In the genomic region with DNA sequence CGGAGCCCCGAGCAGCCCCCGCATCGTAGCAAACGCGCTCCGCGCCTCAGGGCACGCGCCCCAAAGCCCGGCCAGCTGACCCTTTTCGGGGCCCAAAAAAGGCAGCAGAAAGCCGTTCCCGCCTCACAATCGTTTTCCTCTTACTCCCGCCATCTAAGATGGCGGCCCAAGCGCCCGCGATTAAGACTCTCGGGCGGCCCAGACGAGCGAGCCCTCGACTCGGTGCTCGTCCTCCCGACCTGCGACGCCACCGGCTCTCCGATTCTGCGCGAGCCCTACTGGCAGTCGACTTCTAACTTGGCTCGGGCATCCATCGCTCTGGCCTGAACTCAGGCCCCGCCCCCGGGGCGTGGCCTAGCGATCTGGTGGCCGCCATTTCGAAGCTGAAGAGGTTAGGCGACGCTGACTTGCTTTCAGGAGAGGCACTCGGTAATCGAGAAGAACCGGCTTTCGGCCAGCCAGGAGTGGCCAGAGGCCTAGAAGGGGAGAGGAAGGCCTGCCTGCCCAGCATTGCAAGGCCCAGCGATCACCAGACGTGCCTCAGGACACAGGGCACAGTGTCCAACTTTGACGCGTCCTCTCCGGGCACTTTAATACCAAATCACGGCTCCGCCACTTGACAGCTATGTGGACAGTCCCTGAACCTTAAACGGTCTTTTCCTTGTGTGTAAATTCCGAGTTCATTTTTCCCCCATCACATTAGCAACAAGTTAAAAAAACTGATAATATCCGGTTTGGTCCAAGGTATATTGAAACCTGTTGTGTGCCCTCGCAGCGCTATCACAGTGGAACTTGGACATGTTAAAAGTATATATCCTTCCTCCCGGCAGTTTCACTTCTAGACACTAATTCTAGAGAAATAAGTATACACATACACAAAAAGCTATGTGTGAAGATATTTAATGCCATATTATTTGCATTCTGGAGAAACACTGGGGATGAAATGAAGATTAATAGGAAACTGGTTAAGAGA, we compare ENCODE assay signal across 8 cellular contexts. TPM values are rescaled to one million over a fixed set of nuclear protein-coding genes. Genes with fewer than 3 reads are reported as not detected.
DNase-seq lines count a peak whose midpoint lies in the region; ATAC-seq lines count a peak whose summit lies in the region.

TSS of gene RAF1 (minus strand) at position 182 of the 973 bp plus-strand sequence. CDS start 45,396 bp downstream, outside the sequence.

- H3K9me3 Mint-ChIP-seq in CD8-positive, alpha-beta memory T cell: no peaks in the 10 kb centered on the region

- H3K27ac ChIP-seq in CD8-positive, alpha-beta memory T cell (ENCODE audit: low read depth, low read length): peak within 1 kb of the TSS; percentile 96

- POLR2A ChIA-PET in CD8-positive, alpha-beta memory T cell (lab: Charles Lee): interaction anchor here (0.6 to 2.4 kb wide), 11 partner anchors 8 to 1987 kb away, joined by 3 to 8 read pairs (median 4); partner anchors contain the start of genes CCDC174, CHCHD4, MKRN2 and NUP210

- no peaks in the 10 kb centered on the region for H3K27me3 Mint-ChIP-seq in CD8-positive, alpha-beta memory T cell

- peak; percentile 94 for ATAC-seq in GM19468 (IDR thresholded peaks at IDR 0.05; ENCODE audit: extremely low read depth, unreplicated experiment)

- CTCF ChIA-PET in CD8-positive, alpha-beta memory T cell (lab: Charles Lee): interaction anchor here (0.8 to 1.7 kb wide), 4 partner anchors 11 to 95 kb away, joined by 3 to 6 read pairs (median 4); no protein-coding TSS in a partner anchor

- H3K4me1 Mint-ChIP-seq in CD8-positive, alpha-beta memory T cell: peaks cover 30 to 45% (median 41%) of the 10 kb centered on the region in 3 donors

- peaks cover 0 to 18% (median 1%) of the 10 kb centered on the region in 3 donors for H3K36me3 Mint-ChIP-seq in CD8-positive, alpha-beta memory T cell

- H3K27me3 ChIP-seq in CD8-positive, alpha-beta memory T cell (ENCODE audit: insufficient read depth, low read length, poor library complexity, severe bottlenecking): no peaks in the 10 kb centered on the region

- H3K4me1 ChIP-seq in CD8-positive, alpha-beta memory T cell (ENCODE audit: insufficient read depth, low read length): peaks cover 26% of the 10 kb centered on the region

- H3K4me3 ChIP-seq in CD8-positive, alpha-beta memory T cell (ENCODE audit: low read length): peak within 1 kb of the TSS; percentile 99

- peak within 1 kb of the TSS; percentile 93 to 100 (median 99) for H3K4me3 Mint-ChIP-seq in CD8-positive, alpha-beta memory T cell

- H3K27ac Mint-ChIP-seq in CD8-positive, alpha-beta memory T cell: peak within 1 kb of the TSS; percentile 93 to 100 (median 99)

- peak; percentile 95 to 99 (median 97) for DNase-seq in CD8-positive, alpha-beta memory T cell
- DNase-seq in HS-5 (ENCODE audit: low read depth): peak; percentile 93
- peak; percentile 89 for DNase-seq in NK-92 treated with Interleukin-12 subunit alpha and Interleukin-12 subunit beta, amount 100 ng/mL, for 24 hours (lab: John Stamatoyannopoulos, UW)
- peak; percentile 98 for DNase-seq in activated CD8-positive, alpha-beta memory T cell treated with anti-CD3 and anti-CD28 coated beads for 24 hours
- peak; percentile 95 for DNase-seq in effector CD8-positive, alpha-beta T cell (lab: John Stamatoyannopoulos, UW)
- DNase-seq in lung microvascular endothelial cell (ENCODE audit: low read depth in 2 of 2): peak; percentile 99
- DNase-seq in stimulated activated CD4-positive, alpha-beta T cell treated with anti-CD3 and anti-CD28 coated beads, TNF-alpha, amount 100 ng/mL, for 48 hours (ENCODE audit: low read depth in 3 of 3): peak; percentile 91 to 95 (median 94)

- no peaks in the 10 kb centered on the region for H3K9me3 ChIP-seq in CD8-positive, alpha-beta memory T cell (ENCODE audit: low read length)

- no peaks in the 10 kb centered on the region for H3K36me3 ChIP-seq in CD8-positive, alpha-beta memory T cell (ENCODE audit: insufficient read depth, low read length)

RNA-seq across cellular contexts. Expression of gene RAF1, which starts in this region (rescaled TPM):
- 10 to 100 TPM; 89.4 to 90.9 TPM for total RNA-seq in CD8-positive, alpha-beta memory T cell
- polyA plus RNA-seq in CD8-positive, alpha-beta memory T cell: 73.1 TPM
- total RNA-seq in lung microvascular endothelial cell: 74.8 and 84.7 TPM in 2 replicates

Comparison
In these comparisons a context has a peak if more than half of its experiments do, and no peak if none do; other contexts are left out.
1. Peak in every context shown above with its lines: DNase-seq, ATAC-seq, H3K4me3 ChIP-seq and H3K27ac ChIP-seq.